In genomic region chr7:142716596-142716995, GRCh38 we compare ENCODE assay signal across 22 cellular contexts. TPM values are rescaled to one million over a fixed set of nuclear protein-coding genes. Genes with fewer than 3 reads are reported as not detected.
DNase-seq lines count a peak whose midpoint lies in the region; ATAC-seq lines count a peak whose summit lies in the region.
"Had no signal": no experiment of that assay in that cellular context is flagged by ENCODE, and none has a peak within 500 bp of the region (broad histone marks: within the 10 kb centered on the region; RNA-seq: fewer than 3 reads in every experiment).

No MANE protein-coding gene starts in this region.

- no peak for DNase-seq in T-helper 1 cell
- no peak for DNase-seq in stimulated activated naive CD8-positive, alpha-beta T cell treated with anti-CD3 and anti-CD28 coated beads, Interleukin-15, Interleukin-2, amounts not matched to agents 100 U/mL and 50 U/mL, for 24 hours
- DNase-seq in activated naive CD8-positive, alpha-beta T cell treated with anti-CD3 and anti-CD28 coated beads, Interleukin-2, amount 50 U/mL, for 24 hours = no peak
- no peak for DNase-seq in effector memory CD4-positive, alpha-beta T cell
- DNase-seq: amygdala; Calu3; HFFc6; mammary epithelial cell; NCI-H1105 treated with DMSO at 0.1 percent for 48 hours; NCI-H2029 treated with DMSO at 0.1 percent for 48 hours; NCI-H345; NCI-H82; spleen; stimulated activated CD4-positive, alpha-beta T cell treated with anti-CD3 and anti-CD28 coated beads, Interleukin-4, amount 100 ng/mL, for 1 hour; stomach had no signal

- H3K36me3 ChIP-seq in thymus (ENCODE audit: control insufficient read depth, insufficient read depth) = no peaks in the 10 kb centered on the region
- H3K36me3 ChIP-seq in effector memory CD4-positive, alpha-beta T cell (ENCODE audit: control insufficient read depth, insufficient read depth, low read length) = no peaks in the 10 kb centered on the region
- H3K36me3 ChIP-seq: cardiac muscle cell, spleen, stomach had no signal

- peaks cover 9% of the 10 kb centered on the region for H3K4me1 ChIP-seq in thymus (ENCODE audit: control insufficient read depth, insufficient read depth, low read length)
- H3K4me1 ChIP-seq in effector memory CD4-positive, alpha-beta T cell (ENCODE audit: control insufficient read depth, insufficient read depth, low read length, poor library complexity, severe bottlenecking) = peaks cover 11% of the 10 kb centered on the region
- H3K4me1 ChIP-seq: stomach had no signal

- WGBS in thymus = 15% methylated on average over 2 of the region's 2 CpGs

- no peaks in the 10 kb centered on the region for H3K9me3 ChIP-seq in thymus (ENCODE audit: control insufficient read depth)
- no peaks in the 10 kb centered on the region for H3K9me3 ChIP-seq in effector memory CD4-positive, alpha-beta T cell (ENCODE audit: control insufficient read depth, low read length)
- H3K9me3 ChIP-seq: spleen, stomach had no signal

- H3K36me3 Mint-ChIP-seq in T-helper 1 cell treated with Interleukin-12 subunit alpha and Interleukin-12 subunit beta and Interleukin-4 antibody, amounts not matched to agents 30 μg/mL and 1 μg/mL, for 36 hours (ENCODE audit: low read depth) = no peaks in the 10 kb centered on the region
- no peaks in the 10 kb centered on the region for H3K36me3 Mint-ChIP-seq in stimulated activated naive CD8-positive, alpha-beta T cell treated with anti-CD3 and anti-CD28 coated beads, Interleukin-15, Interleukin-2, amounts not matched to agents 100 ng/mL and 50 ng/mL, for 24 hours (ENCODE audit: low read depth)
- no peaks in the 10 kb centered on the region for H3K36me3 Mint-ChIP-seq in activated naive CD8-positive, alpha-beta T cell treated with anti-CD3 and anti-CD28 coated beads, Interleukin-2, amount 50 U/mL, for 24 hours (ENCODE audit: low read depth)
- H3K36me3 Mint-ChIP-seq: type B pancreatic cell had no signal

- no peaks in the 10 kb centered on the region for H3K27me3 ChIP-seq in thymus (ENCODE audit: control insufficient read depth, insufficient read depth)
- no peaks in the 10 kb centered on the region for H3K27me3 ChIP-seq in effector memory CD4-positive, alpha-beta T cell (replicated peaks; ENCODE audit: control insufficient read depth, insufficient read depth, low read length, poor library complexity, severe bottlenecking)
- H3K27me3 ChIP-seq: cardiac muscle cell, spleen had no signal

- H3K27ac ChIP-seq in thymus (ENCODE audit: low read depth) = peak overlapping the region; percentile 60
- H3K27ac ChIP-seq in effector memory CD4-positive, alpha-beta T cell (ENCODE audit: insufficient read depth, low read length, poor library complexity, severe bottlenecking) = no peak overlapping the region
- H3K27ac ChIP-seq: 22Rv1, cardiac muscle cell, stomach had no signal

- H3K4me3 ChIP-seq in thymus (ENCODE audit: low read length) = peak overlapping the region; percentile 44
- H3K4me3 ChIP-seq in effector memory CD4-positive, alpha-beta T cell (ENCODE audit: insufficient read depth, low read depth, low read length, poor library complexity, severe bottlenecking) = no peak overlapping the region
- H3K4me3 ChIP-seq: cardiac muscle cell, spleen, stomach had no signal

- no peaks in the 10 kb centered on the region for H3K27me3 Mint-ChIP-seq in T-helper 1 cell treated with Interleukin-12 subunit alpha and Interleukin-12 subunit beta and Interleukin-4 antibody, amounts not matched to agents 30 μg/mL and 1 μg/mL, for 36 hours (ENCODE audit: low read depth)
- H3K27me3 Mint-ChIP-seq in stimulated activated naive CD8-positive, alpha-beta T cell treated with anti-CD3 and anti-CD28 coated beads, Interleukin-15, Interleukin-2, amounts not matched to agents 100 ng/mL and 50 ng/mL, for 24 hours = no peaks in the 10 kb centered on the region
- H3K27me3 Mint-ChIP-seq in activated naive CD8-positive, alpha-beta T cell treated with anti-CD3 and anti-CD28 coated beads, Interleukin-2, amount 50 U/mL, for 24 hours = no peaks in the 10 kb centered on the region
- H3K27me3 Mint-ChIP-seq: type B pancreatic cell had no signal

- no peak for ATAC-seq in stimulated activated naive CD8-positive, alpha-beta T cell treated with anti-CD3 and anti-CD28 coated beads, Interleukin-15, Interleukin-2, amounts not matched to agents 100 U/mL and 50 U/mL, for 24 hours
- ATAC-seq in activated naive CD8-positive, alpha-beta T cell treated with anti-CD3 and anti-CD28 coated beads, Interleukin-2, amount 50 U/mL, for 24 hours = no peak
- ATAC-seq in GM21423 (IDR thresholded peaks at IDR 0.05; ENCODE audit: unreplicated experiment) = no peak

- H3K9me3 Mint-ChIP-seq in T-helper 1 cell treated with Interleukin-12 subunit alpha and Interleukin-12 subunit beta and Interleukin-4 antibody, amounts not matched to agents 30 μg/mL and 1 μg/mL, for 36 hours = no peaks in the 10 kb centered on the region
- H3K9me3 Mint-ChIP-seq in stimulated activated naive CD8-positive, alpha-beta T cell treated with anti-CD3 and anti-CD28 coated beads, Interleukin-15, Interleukin-2, amounts not matched to agents 100 ng/mL and 50 ng/mL, for 24 hours = no peaks in the 10 kb centered on the region
- no peaks in the 10 kb centered on the region for H3K9me3 Mint-ChIP-seq in activated naive CD8-positive, alpha-beta T cell treated with anti-CD3 and anti-CD28 coated beads, Interleukin-2, amount 50 U/mL, for 24 hours
- H3K9me3 Mint-ChIP-seq: HFFc6, type B pancreatic cell had no signal

- peak overlapping the region; percentile 50 for H3K4me3 Mint-ChIP-seq in T-helper 1 cell treated with Interleukin-12 subunit alpha and Interleukin-12 subunit beta and Interleukin-4 antibody, amounts not matched to agents 30 μg/mL and 1 μg/mL, for 36 hours
- H3K4me3 Mint-ChIP-seq in stimulated activated naive CD8-positive, alpha-beta T cell treated with anti-CD3 and anti-CD28 coated beads, Interleukin-15, Interleukin-2, amounts not matched to agents 100 ng/mL and 50 ng/mL, for 24 hours = peak overlapping the region; percentile 60
- peak overlapping the region; percentile 16 for H3K4me3 Mint-ChIP-seq in activated naive CD8-positive, alpha-beta T cell treated with anti-CD3 and anti-CD28 coated beads, Interleukin-2, amount 50 U/mL, for 24 hours
- H3K4me3 Mint-ChIP-seq: HFFc6, type B pancreatic cell had no signal

- peak overlapping the region; percentile 11 for H3K27ac Mint-ChIP-seq in T-helper 1 cell treated with Interleukin-12 subunit alpha and Interleukin-12 subunit beta and Interleukin-4 antibody, amounts not matched to agents 30 μg/mL and 1 μg/mL, for 36 hours
- peak overlapping the region; percentile 71 for H3K27ac Mint-ChIP-seq in stimulated activated naive CD8-positive, alpha-beta T cell treated with anti-CD3 and anti-CD28 coated beads, Interleukin-15, Interleukin-2, amounts not matched to agents 100 ng/mL and 50 ng/mL, for 24 hours
- H3K27ac Mint-ChIP-seq in activated naive CD8-positive, alpha-beta T cell treated with anti-CD3 and anti-CD28 coated beads, Interleukin-2, amount 50 U/mL, for 24 hours = peak overlapping the region; percentile 79
- H3K27ac Mint-ChIP-seq: HFFc6, type B pancreatic cell had no signal

- H3K4me1 Mint-ChIP-seq in T-helper 1 cell treated with Interleukin-12 subunit alpha and Interleukin-12 subunit beta and Interleukin-4 antibody, amounts not matched to agents 30 μg/mL and 1 μg/mL, for 36 hours (ENCODE audit: low read depth) = peaks cover 52% of the 10 kb centered on the region
- peaks cover 67% of the 10 kb centered on the region for H3K4me1 Mint-ChIP-seq in stimulated activated naive CD8-positive, alpha-beta T cell treated with anti-CD3 and anti-CD28 coated beads, Interleukin-15, Interleukin-2, amounts not matched to agents 100 ng/mL and 50 ng/mL, for 24 hours (ENCODE audit: low read depth)
- H3K4me1 Mint-ChIP-seq in activated naive CD8-positive, alpha-beta T cell treated with anti-CD3 and anti-CD28 coated beads, Interleukin-2, amount 50 U/mL, for 24 hours = peaks cover 62% of the 10 kb centered on the region

RNA-seq across cellular contexts. Expression of gene PRSS1, which starts 32.7 kb away (rescaled TPM):
- 4.5 TPM for polyA plus RNA-seq in thymus
- polyA plus RNA-seq: cardiac muscle cell, mammary epithelial cell had no signal

RNA-seq across cellular contexts. Expression of gene PRSS2, which starts 54.2 kb away (rescaled TPM):
- 23.1 TPM for polyA plus RNA-seq in thymus
- polyA plus RNA-seq: cardiac muscle cell, mammary epithelial cell had no signal

Comparison
In these comparisons a context has a peak if more than half of its experiments do, and no peak if none do; other contexts are left out.
1. H3K27ac Mint-ChIP-seq: peak in every context shown above with its lines; median percentile 79 in activated naive CD8-positive, alpha-beta T cell treated with anti-CD3 and anti-CD28 coated beads, Interleukin-2, amount 50 U/mL, for 24 hours; 71 in stimulated activated naive CD8-positive, alpha-beta T cell treated with anti-CD3 and anti-CD28 coated beads, Interleukin-15, Interleukin-2, amounts not matched to agents 100 ng/mL and 50 ng/mL, for 24 hours; 11 in T-helper 1 cell treated with Interleukin-12 subunit alpha and Interleukin-12 subunit beta and Interleukin-4 antibody, amounts not matched to agents 30 μg/mL and 1 μg/mL, for 36 hours.